8 cellular contexts compared by ENCODE assay signal in the genomic region with DNA sequence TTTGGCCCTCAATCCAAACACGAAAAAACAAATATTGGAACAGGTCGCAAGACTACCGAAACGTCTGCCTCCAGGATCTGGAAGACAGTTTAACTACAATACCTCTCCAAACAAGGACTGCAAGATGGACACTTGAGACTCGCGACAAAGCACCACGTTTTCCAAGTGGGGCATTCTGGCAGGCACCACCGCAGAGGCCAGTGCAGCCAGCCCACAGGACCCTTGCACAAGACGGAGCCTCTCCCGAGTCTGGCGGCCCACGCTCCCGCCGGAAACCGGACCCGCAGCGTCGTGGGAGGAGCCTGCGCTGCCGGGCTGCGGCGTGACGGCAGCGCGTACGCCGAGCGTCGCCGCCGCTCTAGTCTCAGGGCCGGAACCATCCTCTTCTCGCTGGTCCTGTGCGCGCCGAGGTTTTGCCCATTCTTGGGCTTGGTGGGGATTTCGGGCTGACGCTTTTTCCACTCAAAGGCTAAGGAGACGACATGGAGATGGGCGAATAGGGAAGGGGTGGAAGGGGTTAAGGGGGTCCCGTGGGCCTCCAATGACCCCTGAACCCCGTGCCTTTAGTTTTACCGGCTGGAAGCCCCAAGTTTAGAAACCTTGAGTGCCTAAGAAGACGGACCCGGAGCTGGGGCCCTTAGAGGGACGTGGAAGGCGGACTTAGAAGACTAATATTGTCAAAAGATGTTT. TPM values are rescaled to one million over a fixed set of nuclear protein-coding genes. Genes with fewer than 3 reads are reported as not detected.
DNase-seq lines count a peak whose midpoint lies in the region; ATAC-seq and TF ChIP-seq lines count a peak whose summit lies in the region.

A gene (minus strand): TSS at position 283 of the 690 bp plus-strand sequence. CDS start 109 bp downstream, at position 174.

- peak; percentile 87 for DNase-seq in GM10266 (ENCODE audit: extremely low spot score)
- DNase-seq in NCI-H1048 (lab: John Stamatoyannopoulos, UW) = peak; percentile 80
- peak; percentile 61 to 75 for DNase-seq in SW 1271 (lab: John Stamatoyannopoulos, UW)
- peak; percentile 84 for DNase-seq in activated naive CD8-positive, alpha-beta T cell treated with anti-CD3 and anti-CD28 coated beads, Interleukin-2, amount 50 U/mL, for 24 hours
- peak; percentile 75 to 88 (median 85) for DNase-seq in heart left ventricle
- peak; percentile 94 for DNase-seq in posterior vena cava (ENCODE audit: low spot score)
- DNase-seq in upper lobe of left lung = peak; percentile 70 to 96

- no peak for TF ChIP-seq CTCF in GM10266 (IDR thresholded peaks at IDR 0.05; ENCODE audit: control insufficient read depth, insufficient read depth, low read depth, missing control alignments)
- no peak for TF ChIP-seq CTCF in heart left ventricle (IDR thresholded peaks at IDR 0.05)
- peak in 1 of 6 experiments; percentile 11 for TF ChIP-seq CTCF in upper lobe of left lung (IDR thresholded peaks at IDR 0.05)

- ATAC-seq in HG02571 (IDR thresholded peaks at IDR 0.05; ENCODE audit: unreplicated experiment) = peak; percentile 99
- ATAC-seq in activated naive CD8-positive, alpha-beta T cell treated with anti-CD3 and anti-CD28 coated beads, Interleukin-2, amount 50 U/mL, for 24 hours = peak; percentile 99
- peak; percentile 98 to 100 (median 100) for ATAC-seq in heart left ventricle
- peak; percentile 98 to 100 for ATAC-seq in upper lobe of left lung (ENCODE audit: low FRiP score in 2 of 2)

- peaks cover 18% of the 10 kb centered on the region for H3K36me3 Mint-ChIP-seq in activated naive CD8-positive, alpha-beta T cell treated with anti-CD3 and anti-CD28 coated beads, Interleukin-2, amount 50 U/mL, for 24 hours (ENCODE audit: low read depth)

- H3K27ac Mint-ChIP-seq in activated naive CD8-positive, alpha-beta T cell treated with anti-CD3 and anti-CD28 coated beads, Interleukin-2, amount 50 U/mL, for 24 hours = peak within 1 kb of the TSS; percentile 96

- H3K36me3 ChIP-seq in heart left ventricle (peaks cover 0 to 13% (median 12%) of the 10 kb centered on the region in 9 donors), upper lobe of left lung (peaks cover 0 to 12% (median 5%) of the 10 kb centered on the region in 4 donors)

- H3K27me3 ChIP-seq in heart left ventricle = no peaks in the 10 kb centered on the region
- no peaks in the 10 kb centered on the region for H3K27me3 ChIP-seq in upper lobe of left lung

- H3K27me3 Mint-ChIP-seq in activated naive CD8-positive, alpha-beta T cell treated with anti-CD3 and anti-CD28 coated beads, Interleukin-2, amount 50 U/mL, for 24 hours = peaks cover 15% of the 10 kb centered on the region

- peak within 1 kb of the TSS; percentile 45 to 97 (median 82) for H3K4me3 ChIP-seq in heart left ventricle
- H3K4me3 ChIP-seq in upper lobe of left lung = peak within 1 kb of the TSS; percentile 54 to 94 (median 78)

- 0 to 1% (median 0%) methylated on average over 36 to 47 of the region's 47 CpGs for WGBS in heart left ventricle, 4 donors
- 0% methylated on average over 18 to 46 of the region's 47 CpGs for WGBS in upper lobe of left lung, 2 donors

- intact Hi-C loops in heart left ventricle (cut with DNase I) (loop anchor here in 1 of 10 donors (5.0 kb wide), 1 partner anchor 709 kb away; no protein-coding TSS in a partner anchor), posterior vena cava (cut with DNase I) (no loop called here)

- H3K27ac ChIP-seq in heart left ventricle (peak within 1 kb of the TSS in 11 of 12 donors; percentile 58 to 91 (median 82)), upper lobe of left lung (peak within 1 kb of the TSS; percentile 75 to 86 (median 83))

- peak in 1 of 2 donors; percentile 84 for TF ChIP-seq POLR2A in heart left ventricle (IDR thresholded peaks at IDR 0.05)
- TF ChIP-seq POLR2A in upper lobe of left lung (IDR thresholded peaks at IDR 0.05) = peak in 3 of 4 donors; percentile 49 to 85 (median 59)

- H3K4me1 Mint-ChIP-seq in activated naive CD8-positive, alpha-beta T cell treated with anti-CD3 and anti-CD28 coated beads, Interleukin-2, amount 50 U/mL, for 24 hours = peaks cover 28% of the 10 kb centered on the region

- H3K4me3 Mint-ChIP-seq in activated naive CD8-positive, alpha-beta T cell treated with anti-CD3 and anti-CD28 coated beads, Interleukin-2, amount 50 U/mL, for 24 hours = peak within 1 kb of the TSS; percentile 92

- no peak for TF ChIP-seq EP300 in upper lobe of left lung (IDR thresholded peaks at IDR 0.05)

- H3K4me1 ChIP-seq in heart left ventricle (peaks cover 0 to 32% (median 20%) of the 10 kb centered on the region in 12 donors), upper lobe of left lung (peaks cover 14 to 18% (median 16%) of the 10 kb centered on the region in 4 donors)

- H3K9me3 ChIP-seq in heart left ventricle = no peaks in the 10 kb centered on the region
- no peaks in the 10 kb centered on the region for H3K9me3 ChIP-seq in upper lobe of left lung

- H3K9me3 Mint-ChIP-seq in activated naive CD8-positive, alpha-beta T cell treated with anti-CD3 and anti-CD28 coated beads, Interleukin-2, amount 50 U/mL, for 24 hours = peaks cover 6% of the 10 kb centered on the region

RNA-seq across cellular contexts. Expression of the gene that starts here (rescaled TPM):
- total RNA-seq in heart left ventricle (10 to 100 TPM in 1 of 9 donors, 1 to 10 TPM in 8; 5.0 to 11.2 (median 7.0) TPM), posterior vena cava (10 to 100 TPM; 13.2 to 16.9 TPM), upper lobe of left lung (10 to 100 TPM in 5 of 6 donors, 1 to 10 TPM in 1; 4.9 to 22.0 (median 13.8) TPM)
- polyA plus RNA-seq in heart left ventricle = 10 to 100 TPM in 1 of 2 donors, 1 to 10 TPM in 1; 2.4 to 10.1 TPM

Comparison
In these comparisons a context has a peak if more than half of its experiments do, and no peak if none do; other contexts are left out.
1. Peak in every context shown above with its lines: DNase-seq, ATAC-seq, H3K4me3 ChIP-seq and H3K27ac ChIP-seq.